ENCODE assay signal across 10 cellular contexts in genomic region chr1:156019946-156020292, GRCh38. TPM values are rescaled to one million over a fixed set of nuclear protein-coding genes. Genes with fewer than 3 reads are reported as not detected.
DNase-seq lines count a peak whose midpoint lies in the region; ATAC-seq and TF ChIP-seq lines count a peak whose summit lies in the region.
"Had no signal": no experiment of that assay in that cellular context is flagged by ENCODE, and none has a peak within 500 bp of the region (broad histone marks: within the 10 kb centered on the region; RNA-seq: fewer than 3 reads in every experiment).

No MANE protein-coding gene starts in this region.

- DNase-seq in right atrium auricular region (ENCODE audit: low spot score): no peak
- no peak for DNase-seq in cardiac septum (ENCODE audit: low spot score)
- no peak for DNase-seq in brain microvascular endothelial cell
- no peak for DNase-seq in mesothelial cell of epicardium (ENCODE audit: low spot score in 2 of 2, unreplicated experiment in 2 of 2)
- no peak for DNase-seq in vagina (ENCODE audit: extremely low spot score in 2 of 2)

- peaks cover 16% of the 10 kb centered on the region for H3K4me1 Mint-ChIP-seq in mesothelial cell of epicardium

- H3K27ac Mint-ChIP-seq in mesothelial cell of epicardium: peak overlapping the region; percentile 93

- TF ChIP-seq POLR2A in vagina (IDR thresholded peaks at IDR 0.05): no peak

- H3K4me3 ChIP-seq in right atrium auricular region: peak overlapping the region; percentile 90 to 96
- H3K4me3 ChIP-seq in brain microvascular endothelial cell (ENCODE audit: low read depth, low read length): peak overlapping the region; percentile 88
- H3K4me3 ChIP-seq in vagina: peak overlapping the region; percentile 92 to 96

- in situ Hi-C loops in brain microvascular endothelial cell (cut with HindIII; ENCODE audit: low pct_ligation_motif_present, low sequenced_read_pairs): no loop called here

- H3K27me3 Mint-ChIP-seq in mesothelial cell of epicardium (ENCODE audit: low read depth): no peaks in the 10 kb centered on the region

- intact Hi-C loops in cardiac septum (cut with DNase I): loop anchor here (2.0 kb wide), 1 partner anchor 35 kb away; the partner anchor contains the start of gene LAMTOR2
- intact Hi-C loops in vagina (cut with DNase I): no loop called here

- H3K27ac ChIP-seq in right atrium auricular region: peak overlapping the region; percentile 87 to 91
- no peak overlapping the region for H3K27ac ChIP-seq in brain microvascular endothelial cell
- H3K27ac ChIP-seq in vagina: peak overlapping the region; percentile 87

- TF ChIP-seq CTCF in right atrium auricular region (IDR thresholded peaks at IDR 0.05) (no peak), brain microvascular endothelial cell (IDR thresholded peaks at IDR 0.05; ENCODE audit: low read depth, low read length, missing control alignments) (no peak), mesothelial cell of epicardium (IDR thresholded peaks at IDR 0.05; ENCODE audit: unreplicated experiment) (no peak), vagina (IDR thresholded peaks at IDR 0.05) (no peak)

- H3K4me1 ChIP-seq in right atrium auricular region (peaks cover 0 to 16% of the 10 kb centered on the region in 2 donors), vagina (peaks cover 19% of the 10 kb centered on the region)

- no peaks in the 10 kb centered on the region for H3K9me3 Mint-ChIP-seq in mesothelial cell of epicardium

- H3K36me3 ChIP-seq in right atrium auricular region: peaks cover 29% of the 10 kb centered on the region
- peaks cover 29% of the 10 kb centered on the region for H3K36me3 ChIP-seq in brain microvascular endothelial cell (replicated peaks)
- H3K36me3 ChIP-seq in vagina: peaks cover 0 to 39% of the 10 kb centered on the region in 2 donors

- peaks cover 17% of the 10 kb centered on the region for H3K36me3 Mint-ChIP-seq in mesothelial cell of epicardium

- ATAC-seq in HG02840 (IDR thresholded peaks at IDR 0.05; ENCODE audit: low FRiP score, unreplicated experiment): no peak
- ATAC-seq in HG03432 (IDR thresholded peaks at IDR 0.05; ENCODE audit: unreplicated experiment): no peak
- ATAC-seq in GM21528 (IDR thresholded peaks at IDR 0.05; ENCODE audit: low FRiP score, unreplicated experiment): no peak

- H3K9me3 ChIP-seq in right atrium auricular region (no peaks in the 10 kb centered on the region), vagina (no peaks in the 10 kb centered on the region)

- H3K4me3 Mint-ChIP-seq in mesothelial cell of epicardium: peak overlapping the region; percentile 96

- H3K27me3 ChIP-seq in right atrium auricular region (no peaks in the 10 kb centered on the region), brain microvascular endothelial cell (replicated peaks) (no peaks in the 10 kb centered on the region), vagina (no peaks in the 10 kb centered on the region)

RNA-seq across cellular contexts. Expression of gene SSR2, which starts 0.8 kb away (rescaled TPM):
- 100 to 1,000 TPM in 1 of 2 donors, 10 to 100 TPM in 1; 87.6 to 206 TPM for total RNA-seq in right atrium auricular region
- total RNA-seq in cardiac septum: 81.2 TPM
- 282 to 298 TPM (median 297 TPM) in 3 replicates for total RNA-seq in mesothelial cell of epicardium
- 187 TPM for total RNA-seq in vagina

RNA-seq across cellular contexts. Expression of gene UBQLN4, which starts 33.7 kb away (rescaled TPM):
- total RNA-seq in right atrium auricular region (10 to 100 TPM; 14.6 to 25.9 TPM), cardiac septum (26.3 TPM), mesothelial cell of epicardium (61.2 to 66.7 TPM (median 61.9 TPM) in 3 replicates), vagina (27.0 TPM)

RNA-seq across cellular contexts. Expression of gene LAMTOR2, which starts 34.7 kb away (rescaled TPM):
- total RNA-seq in right atrium auricular region (10 to 100 TPM; 46.1 to 50.7 TPM), cardiac septum (49.8 TPM), mesothelial cell of epicardium (39.2 to 43.4 TPM (median 39.5 TPM) in 3 replicates), vagina (73.9 TPM)

RNA-seq across cellular contexts. Expression of gene RAB25, which starts 41.0 kb away (rescaled TPM):
- under 1 TPM in 1 of 2 donors, not detected in 1; 0.98 TPM for total RNA-seq in right atrium auricular region
- total RNA-seq in cardiac septum: not detected
- 51.1 to 52.6 TPM (median 51.2 TPM) in 3 replicates for total RNA-seq in mesothelial cell of epicardium
- 52.1 TPM for total RNA-seq in vagina
- total RNA-seq: dermis blood vessel endothelial cell, LHCN-M2 had no signal

RNA-seq across cellular contexts. Expression of gene ARHGEF2, which starts 41.6 kb away (rescaled TPM):
- 10 to 100 TPM; 50.8 to 69.8 TPM for total RNA-seq in right atrium auricular region
- 95.9 TPM for total RNA-seq in cardiac septum
- total RNA-seq in mesothelial cell of epicardium: 103 to 111 TPM (median 110 TPM) in 3 replicates
- total RNA-seq in vagina: 76.4 TPM
